In genomic region chr20:57434390-57434700, GRCh38 we compare ENCODE assay signal across 1 cellular context.
TF ChIP-seq lines count a peak whose summit lies in the region.

No MANE protein-coding gene starts in this region.

TF ChIP-seq in HCT116, 20 proteins besides CTCF, POLR2A, EP300 and RAD21:
- TF ChIP-seq REST (IDR thresholded peaks at IDR 0.05; ENCODE audit: low read depth) (no peak), ZNF274 (IDR thresholded peaks at IDR 0.05; ENCODE audit: low read depth, low read length) (no peak), SRF (IDR thresholded peaks at IDR 0.05; ENCODE audit: low read depth) (no peak), ZBTB33 (IDR thresholded peaks at IDR 0.05; ENCODE audit: extremely low read depth, insufficient replicate concordance, low read length) (no peak), SIN3A (IDR thresholded peaks at IDR 0.05; ENCODE audit: low read depth) (no peak), EZH2 (IDR thresholded peaks at IDR 0.05) (no peak), SP1 (IDR thresholded peaks at IDR 0.05; ENCODE audit: low read depth) (no peak), MAX (IDR thresholded peaks at IDR 0.05) (no peak), EGR1 (IDR thresholded peaks at IDR 0.05; ENCODE audit: low read depth) (no peak), CBX3 (IDR thresholded peaks at IDR 0.05; ENCODE audit: low read depth) (no peak), EZH2phosphoT487 (IDR thresholded peaks at IDR 0.05; ENCODE audit: borderline replicate concordance) (no peak), ATF3 (IDR thresholded peaks at IDR 0.05) (no peak), CEBPB (IDR thresholded peaks at IDR 0.05; ENCODE audit: low read depth) (no peak), FOSL1 (IDR thresholded peaks at IDR 0.05; ENCODE audit: low read depth) (no peak), ELF1 (IDR thresholded peaks at IDR 0.05; ENCODE audit: borderline replicate concordance, low read depth) (no peak), ZFX (IDR thresholded peaks at IDR 0.05) (no peak), JUND (IDR thresholded peaks at IDR 0.05) (no peak), YY1 (IDR thresholded peaks at IDR 0.05; ENCODE audit: extremely low read depth, insufficient replicate concordance, low read depth, low read length) (no peak)
TF ChIP-seq in HCT116: peak in this region for 0.
